In the genomic region with DNA sequence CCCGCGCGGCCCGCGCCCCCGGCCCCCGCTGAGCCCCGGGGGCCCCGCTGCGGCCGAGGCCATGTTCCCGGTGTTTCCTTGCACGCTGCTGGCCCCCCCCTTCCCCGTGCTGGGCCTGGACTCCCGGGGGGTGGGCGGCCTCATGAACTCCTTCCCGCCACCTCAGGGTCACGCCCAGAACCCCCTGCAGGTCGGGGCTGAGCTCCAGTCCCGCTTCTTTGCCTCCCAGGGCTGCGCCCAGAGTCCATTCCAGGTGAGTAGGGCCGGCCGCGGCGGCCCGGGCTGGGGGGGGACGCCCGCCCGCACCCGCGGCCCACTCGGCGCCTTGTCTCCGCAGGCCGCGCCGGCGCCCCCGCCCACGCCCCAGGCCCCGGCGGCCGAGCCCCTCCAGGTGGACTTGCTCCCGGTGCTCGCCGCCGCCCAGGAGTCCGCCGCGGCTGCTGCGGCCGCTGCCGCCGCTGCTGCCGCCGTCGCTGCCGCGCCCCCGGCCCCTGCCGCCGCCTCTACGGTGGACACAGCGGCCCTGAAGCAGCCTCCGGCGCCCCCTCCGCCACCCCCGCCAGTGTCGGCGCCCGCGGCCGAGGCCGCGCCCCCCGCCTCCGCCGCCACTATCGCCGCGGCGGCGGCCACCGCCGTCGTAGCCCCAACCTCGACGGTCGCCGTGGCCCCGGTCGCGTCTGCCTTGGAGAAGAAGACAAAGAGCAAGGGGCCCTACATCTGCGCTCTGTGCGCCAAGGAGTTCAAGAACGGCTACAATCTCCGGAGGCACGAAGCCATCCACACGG, we compare ENCODE assay signal across 8 cellular contexts. TPM values are rescaled to one million over a fixed set of nuclear protein-coding genes. Genes with fewer than 3 reads are reported as not detected.
DNase-seq lines count a peak whose midpoint lies in the region; ATAC-seq and TF ChIP-seq lines count a peak whose summit lies in the region.

No MANE protein-coding gene starts in this region.

- no peaks in the 10 kb centered on the region for H3K9me3 ChIP-seq in WERI-Rb-1 (ENCODE audit: severe bottlenecking)
- H3K9me3 ChIP-seq in mucosa of descending colon = no peaks in the 10 kb centered on the region
- no peaks in the 10 kb centered on the region for H3K9me3 ChIP-seq in tibial nerve

- TF ChIP-seq POLR2A in tibial nerve (IDR thresholded peaks at IDR 0.05) = no peak

- intact Hi-C loops in dorsolateral prefrontal cortex (cut with DNase I) (loop anchor here (5.0 kb wide), 3 partner anchors 165 to 260 kb away; a partner anchor contains a TSS), mucosa of descending colon (cut with DNase I, micrococcal nuclease) (no loop called here)

- H3K27me3 ChIP-seq in WERI-Rb-1 (ENCODE audit: insufficient read depth, low read depth, severe bottlenecking) = no peaks in the 10 kb centered on the region
- no peaks in the 10 kb centered on the region for H3K27me3 ChIP-seq in dorsolateral prefrontal cortex
- H3K27me3 ChIP-seq in tibial nerve = no peaks in the 10 kb centered on the region

- H3K4me1 ChIP-seq in mucosa of descending colon (ENCODE audit: low read depth) (peaks cover 43% of the 10 kb centered on the region), tibial nerve (peaks cover 0 to 55% (median 44%) of the 10 kb centered on the region in 4 donors)

- ATAC-seq in mucosa of descending colon (no peak), GM18873 (IDR thresholded peaks at IDR 0.05; ENCODE audit: low FRiP score, unreplicated experiment) (no peak)

- H3K4me3 ChIP-seq in WERI-Rb-1 (ENCODE audit: low read depth, low read length) (peak overlapping the region; percentile 78), dorsolateral prefrontal cortex (peak overlapping the region; percentile 34 to 87 (median 59)), mucosa of descending colon (peak overlapping the region; percentile 54), tibial nerve (peak overlapping the region; percentile 46 to 75 (median 57))

- DNase-seq in NCI-H82 (lab: John Stamatoyannopoulos, UW) (peak; percentile 75), NCI-H82 treated with DMSO at 0.1 percent for 48 hours (lab: John Stamatoyannopoulos, UW; ENCODE audit: unreplicated experiment) (no peak), NCI-H1105 treated with DMSO at 0.1 percent for 48 hours (lab: John Stamatoyannopoulos, UW) (peak; percentile 57), WERI-Rb-1 (peak; percentile 90), dorsolateral prefrontal cortex (peak in 2 of 10 donors; percentile 47 to 55), mucosa of descending colon (peak; percentile 69 to 87 (median 81)), tibial nerve (ENCODE audit: low spot score in 2 of 2) (no peak)

- TF ChIP-seq EP300 in tibial nerve (IDR thresholded peaks at IDR 0.05) = no peak

- H3K36me3 ChIP-seq in WERI-Rb-1 (peaks cover 65% of the 10 kb centered on the region), mucosa of descending colon (ENCODE audit: low read depth) (no peaks in the 10 kb centered on the region), tibial nerve (peaks cover 0 to 21% (median 8%) of the 10 kb centered on the region in 3 donors)

- H3K27ac ChIP-seq in WERI-Rb-1 = peak overlapping the region; percentile 96
- peak overlapping the region; percentile 72 to 99 (median 94) for H3K27ac ChIP-seq in dorsolateral prefrontal cortex
- H3K27ac ChIP-seq in tibial nerve = peak overlapping the region; percentile 94 to 99 (median 94)

- TF ChIP-seq CTCF in WERI-Rb-1 (IDR thresholded peaks at IDR 0.05; ENCODE audit: low read depth, low read length) (no peak), dorsolateral prefrontal cortex (IDR thresholded peaks at IDR 0.05 in 54 of 56, conservative IDR thresholded peaks at IDR 0.05 in 2 of 56; ENCODE audit: low read depth in 1 of 56, partially characterized antibody in 56 of 56) (no peak), mucosa of descending colon (IDR thresholded peaks at IDR 0.05) (no peak), tibial nerve (IDR thresholded peaks at IDR 0.05) (no peak)

- WGBS in tibial nerve, 2 donors = 1% methylated on average over 35 to 41 of the region's 99 CpGs

RNA-seq across cellular contexts. Expression of a gene that starts 0.5 kb away (rescaled TPM):
- total RNA-seq in dorsolateral prefrontal cortex (100 to 1,000 TPM; 133 to 275 (median 174) TPM), mucosa of descending colon (100 to 1,000 TPM; 224 to 415 (median 225) TPM), tibial nerve (10 to 100 TPM; 40.0 to 75.9 (median 62.0) TPM)

RNA-seq across cellular contexts. Expression of a gene that starts 5.2 kb away (rescaled TPM):
- 100 to 1,000 TPM in 117 of 120 experiments, 10 to 100 TPM in 3; 59.4 to 245 (median 169) TPM for total RNA-seq in dorsolateral prefrontal cortex
- total RNA-seq in mucosa of descending colon = 10 to 100 TPM in 1 of 3 donors, under 1 TPM in 2; 0.81 to 15.2 (median 0.94) TPM
- total RNA-seq in tibial nerve = 10 to 100 TPM; 10.0 to 28.4 (median 18.5) TPM

RNA-seq across cellular contexts. Expression of a gene that starts 9.1 kb away (rescaled TPM):
- total RNA-seq in dorsolateral prefrontal cortex (10 to 100 TPM; 16.6 to 44.6 (median 24.7) TPM), mucosa of descending colon (10 to 100 TPM; 15.6 to 25.1 (median 20.5) TPM), tibial nerve (10 to 100 TPM; 40.8 to 70.7 (median 61.0) TPM)

RNA-seq across cellular contexts. Expression of a gene that starts 13.4 kb away (rescaled TPM):
- total RNA-seq in dorsolateral prefrontal cortex (10 to 100 TPM; 16.4 to 85.7 (median 36.1) TPM), mucosa of descending colon (100 to 1,000 TPM; 307 to 552 (median 529) TPM), tibial nerve (100 to 1,000 TPM; 113 to 247 (median 177) TPM)

RNA-seq across cellular contexts. Expression of a gene that starts 16.3 kb away (rescaled TPM):
- total RNA-seq in dorsolateral prefrontal cortex (10 to 100 TPM; 10.5 to 31.6 (median 21.6) TPM), mucosa of descending colon (10 to 100 TPM; 24.7 to 56.2 (median 53.0) TPM), tibial nerve (10 to 100 TPM; 19.9 to 42.8 (median 40.5) TPM)

Comparison
In these comparisons a context has a peak if more than half of its experiments do, and no peak if none do; other contexts are left out.
1. DNase-seq: peak in NCI-H82 (single experiment), NCI-H1105 treated with DMSO at 0.1 percent for 48 hours (single experiment), WERI-Rb-1 (single experiment) and mucosa of descending colon (3 of 3); none in NCI-H82 treated with DMSO at 0.1 percent for 48 hours (single experiment) and tibial nerve (0 of 2).
2. intact Hi-C loops: an anchor here in dorsolateral prefrontal cortex (5.0 kb wide); none called in mucosa of descending colon.
3. Peak in every context shown above with its lines, with median percentiles within 50 percentile points of each other: H3K27ac ChIP-seq and H3K4me3 ChIP-seq.